Comparison of ENCODE assay signal across 26 cellular contexts in genomic region chr6:41492261-41492891, GRCh38. TPM values are rescaled to one million over a fixed set of nuclear protein-coding genes. Genes with fewer than 3 reads are reported as not detected.
A peak's percentile ranks its signal among the peaks of the same experiment; 100 is the strongest.
DNase-seq lines count a peak whose midpoint lies in the region; TF ChIP-seq lines count a peak whose summit lies in the region.
"Had no signal": no experiment of that assay in that cellular context is flagged by ENCODE, and none has a peak within 500 bp of the region (broad histone marks: within the 10 kb centered on the region; RNA-seq: fewer than 3 reads in every experiment).

No MANE protein-coding gene starts in this region.

- H3K27ac ChIP-seq in HEK293 (ENCODE audit: extremely low read depth, low read depth, low read length) (no peak overlapping the region), neural progenitor cell (no peak overlapping the region), A673 (ENCODE audit: low read depth, low read length, poor library complexity, severe bottlenecking) (no peak overlapping the region)
- H3K27ac ChIP-seq: colonic mucosa, hepatocyte, KMS-11, left ventricle myocardium inferior, pancreas, sigmoid colon, tibial artery had no signal

- H2AFZ ChIP-seq in neural progenitor cell (replicated peaks): no peak overlapping the region
- H2AFZ ChIP-seq: hepatocyte had no signal

- H3K4me3 Mint-ChIP-seq in brain (peak overlapping the region in 1 of 5 experiments; percentile 17), neural progenitor cell (peak overlapping the region; percentile 65)
- H3K4me3 Mint-ChIP-seq: activated CD4-positive, alpha-beta T cell treated with anti-CD3 and anti-CD28 coated beads for 36 hours; activated naive CD4-positive, alpha-beta T cell treated with anti-CD3 and anti-CD28 coated beads for 36 hours; CD14-positive monocyte; naive thymus-derived CD4-positive, alpha-beta T cell; stimulated activated naive CD8-positive, alpha-beta T cell treated with anti-CD3 and anti-CD28 coated beads, Interleukin-15, amount 100 ng/mL, for 72 hours had no signal

- TF ChIP-seq CTCF in HEK293 (tag by site-specific recombination; IDR thresholded peaks at IDR 0.05): no peak
- TF ChIP-seq CTCF in brain (conservative IDR thresholded peaks at IDR 0.05): no peak
- TF ChIP-seq CTCF in neural progenitor cell (IDR thresholded peaks at IDR 0.05): no peak
- no peak for TF ChIP-seq CTCF in A673 (conservative IDR thresholded peaks at IDR 0.05; ENCODE audit: low read depth, low read length)

- no peaks in the 10 kb centered on the region for H3K36me3 Mint-ChIP-seq in brain
- H3K36me3 Mint-ChIP-seq in neural progenitor cell: no peaks in the 10 kb centered on the region
- H3K36me3 Mint-ChIP-seq: CD14-positive monocyte; naive thymus-derived CD4-positive, alpha-beta T cell had no signal

- H3K27ac Mint-ChIP-seq in brain: peak overlapping the region in 4 of 5 experiments; percentile 18 to 94 (median 64)
- peak overlapping the region; percentile 58 for H3K27ac Mint-ChIP-seq in neural progenitor cell
- H3K27ac Mint-ChIP-seq: activated CD4-positive, alpha-beta T cell treated with anti-CD3 and anti-CD28 coated beads for 36 hours; activated naive CD4-positive, alpha-beta T cell treated with anti-CD3 and anti-CD28 coated beads for 36 hours; CD14-positive monocyte; naive thymus-derived CD4-positive, alpha-beta T cell; stimulated activated naive CD8-positive, alpha-beta T cell treated with anti-CD3 and anti-CD28 coated beads, Interleukin-15, amount 100 ng/mL, for 72 hours had no signal

- intact Hi-C loops in A673 (cut with micrococcal nuclease; ENCODE audit: unreplicated experiment): no loop called here

- no peaks in the 10 kb centered on the region for H3K9me3 Mint-ChIP-seq in brain
- H3K9me3 Mint-ChIP-seq in neural progenitor cell: no peaks in the 10 kb centered on the region
- H3K9me3 Mint-ChIP-seq: activated naive CD4-positive, alpha-beta T cell treated with anti-CD3 and anti-CD28 coated beads for 36 hours; CD14-positive monocyte; stimulated activated naive CD8-positive, alpha-beta T cell treated with anti-CD3 and anti-CD28 coated beads, Interleukin-15, amount 100 ng/mL, for 72 hours had no signal

- peaks cover 21% of the 10 kb centered on the region for H3F3A ChIP-seq in neural progenitor cell (ENCODE audit: low read depth)

- no peaks in the 10 kb centered on the region for H3K79me2 ChIP-seq in neural progenitor cell (ENCODE audit: low read depth)
- H3K79me2 ChIP-seq: hepatocyte had no signal

- CTCF ChIA-PET in HEK293 (lab: Yijun Ruan, JAX) (interaction anchor here (0.7 kb wide), 2 partner anchors 461 to 678 kb away, joined by 3 read pairs; no protein-coding TSS in a partner anchor), A673 (lab: Charles Lee) (no interaction called here)

- H4K20me1 ChIP-seq in neural progenitor cell (ENCODE audit: low read depth): peaks cover 15% of the 10 kb centered on the region

- H3K4me1 Mint-ChIP-seq in brain (peaks cover 75% of the 10 kb centered on the region), neural progenitor cell (peaks cover 79% of the 10 kb centered on the region)
- H3K4me1 Mint-ChIP-seq: activated CD4-positive, alpha-beta T cell treated with anti-CD3 and anti-CD28 coated beads for 36 hours had no signal

- peak; percentile 66 to 88 for DNase-seq in NCI-H524 (lab: John Stamatoyannopoulos, UW)
- DNase-seq in neural progenitor cell (ENCODE audit: low spot score): no peak
- no peak for DNase-seq in activated gamma-delta T cell treated with Interleukin-2 at 50 U/mL for 16 hours
- DNase-seq in A673 (ENCODE audit: low spot score): no peak
- DNase-seq in activated gamma-delta T cell (lab: John Stamatoyannopoulos, UW): no peak
- no peak for DNase-seq in central memory CD4-positive, alpha-beta T cell
- DNase-seq: activated CD4-positive, alpha-beta T cell treated with anti-CD3 and anti-CD28 coated beads for 36 hours; activated naive CD4-positive, alpha-beta T cell treated with anti-CD3 and anti-CD28 coated beads for 36 hours; activated T-cell treated with anti-CD3 and anti-CD28 coated beads, Interleukin-2, amount 50 U/mL, for 1 hour; amygdala; colonic mucosa; effector memory CD4-positive, alpha-beta T cell; left ventricle myocardium inferior; naive thymus-derived CD4-positive, alpha-beta T cell; NCI-H226; pancreas; SIG-M5; sigmoid colon; stimulated activated naive CD8-positive, alpha-beta T cell treated with anti-CD3 and anti-CD28 coated beads, Interleukin-15, amount 100 ng/mL, for 72 hours; T-helper 1 cell; tibial artery had no signal

- BruUV-seq in A673 (replicated peaks; lab: Mats Ljungman, UMichigan): no TSS peak

- H3K27me3 Mint-ChIP-seq in brain: peaks cover 11% of the 10 kb centered on the region
- H3K27me3 Mint-ChIP-seq in neural progenitor cell (ENCODE audit: insufficient read depth, low read depth): peaks cover 22% of the 10 kb centered on the region

- POLR2A ChIA-PET in HEK293 (lab: Yijun Ruan, JAX) (no interaction called here), A673 (lab: Charles Lee; ENCODE audit: low non-redundant PET) (no interaction called here)

- H3K9ac ChIP-seq in neural progenitor cell: no peak overlapping the region
- H3K9ac ChIP-seq: KMS-11 had no signal

- H3K4me1 ChIP-seq in HEK293 (ENCODE audit: control insufficient read depth, insufficient read depth, low read length) (peaks cover 18% of the 10 kb centered on the region), neural progenitor cell (peaks cover 50% of the 10 kb centered on the region), A673 (ENCODE audit: insufficient read depth, low read length, poor library complexity, severe bottlenecking) (peaks cover 34% of the 10 kb centered on the region)
- H3K4me1 ChIP-seq: colonic mucosa, left ventricle myocardium inferior, pancreas, tibial artery had no signal

- H3K27me3 ChIP-seq in neural progenitor cell (peaks cover 72% of the 10 kb centered on the region), A673 (replicated peaks; ENCODE audit: insufficient read depth, low read depth, low read length, poor library complexity) (no peaks in the 10 kb centered on the region)
- H3K27me3 ChIP-seq: colonic mucosa, hepatocyte, pancreas, sigmoid colon, tibial artery had no signal

- peak overlapping the region; percentile 50 for H3K4me2 ChIP-seq in neural progenitor cell
- H3K4me2 ChIP-seq: hepatocyte, KMS-11 had no signal

- H3K36me3 ChIP-seq in HEK293 (ENCODE audit: control insufficient read depth in 2 of 2, insufficient read depth in 1 of 2, low read length in 2 of 2): no peaks in the 10 kb centered on the region
- no peaks in the 10 kb centered on the region for H3K36me3 ChIP-seq in neural progenitor cell
- H3K36me3 ChIP-seq in A673 (ENCODE audit: insufficient read depth, low read length, poor library complexity, severe bottlenecking): no peaks in the 10 kb centered on the region
- H3K36me3 ChIP-seq: colonic mucosa, left ventricle myocardium inferior, pancreas, sigmoid colon, tibial artery had no signal

- no peak overlapping the region for H3K4me3 ChIP-seq in HEK293 (ENCODE audit: low read depth, low read length)
- H3K4me3 ChIP-seq in neural progenitor cell: no peak overlapping the region
- H3K4me3 ChIP-seq in A673 (ENCODE audit: low read depth, low read length, poor library complexity, severe bottlenecking): no peak overlapping the region
- H3K4me3 ChIP-seq: colonic mucosa, hepatocyte, left ventricle myocardium inferior, pancreas, sigmoid colon, tibial artery had no signal

- H3K9me3 ChIP-seq in HEK293 (ENCODE audit: control insufficient read depth, insufficient read depth, low read depth, low read length) (no peaks in the 10 kb centered on the region), neural progenitor cell (ENCODE audit: low read depth) (no peaks in the 10 kb centered on the region), A673 (ENCODE audit: low read depth, low read length, poor library complexity, severe bottlenecking) (no peaks in the 10 kb centered on the region)
- H3K9me3 ChIP-seq: colonic mucosa, left ventricle myocardium inferior, pancreas, sigmoid colon, tibial artery had no signal

TF ChIP-seq in HEK293, 187 proteins besides CTCF, POLR2A, EP300 and RAD21 (continues in another document):
- peak; percentile 64 for TF ChIP-seq ZBTB8A (tag by site-specific recombination; IDR thresholded peaks at IDR 0.05)
- TF ChIP-seq ZNF324 (tag by site-specific recombination; IDR thresholded peaks at IDR 0.05): no peak
- TF ChIP-seq PRDM10 (tag by site-specific recombination; IDR thresholded peaks at IDR 0.05): no peak
- peak; percentile 76 for TF ChIP-seq KLF1 (tag by site-specific recombination; IDR thresholded peaks at IDR 0.05)
- TF ChIP-seq ZNF10 (tag by site-specific recombination; IDR thresholded peaks at IDR 0.05): no peak
- TF ChIP-seq ZNF404 (tag by site-specific recombination; IDR thresholded peaks at IDR 0.05): no peak

RNA-seq across cellular contexts. Expression of gene FOXP4, which starts 53.8 kb away (rescaled TPM):
- 184 TPM for polyA plus RNA-seq in brain (ENCODE audit: insufficient read depth, low read depth, low replicate concordance)
- total RNA-seq in neural progenitor cell (ENCODE audit: low replicate concordance): 2.7 and 6.9 TPM in 2 replicates
- 53.9 and 56.7 TPM in 2 replicates for total RNA-seq in A673 (2021)

Comparison
In these comparisons a context has a peak if more than half of its experiments do, and no peak if none do; other contexts are left out.
1. DNase-seq: peak in NCI-H524 (2 of 2); none in neural progenitor cell (single experiment), activated gamma-delta T cell treated with Interleukin-2 at 50 U/mL for 16 hours (single experiment), A673 (single experiment), activated gamma-delta T cell (single experiment) and central memory CD4-positive, alpha-beta T cell (single experiment).